In the genomic region with DNA sequence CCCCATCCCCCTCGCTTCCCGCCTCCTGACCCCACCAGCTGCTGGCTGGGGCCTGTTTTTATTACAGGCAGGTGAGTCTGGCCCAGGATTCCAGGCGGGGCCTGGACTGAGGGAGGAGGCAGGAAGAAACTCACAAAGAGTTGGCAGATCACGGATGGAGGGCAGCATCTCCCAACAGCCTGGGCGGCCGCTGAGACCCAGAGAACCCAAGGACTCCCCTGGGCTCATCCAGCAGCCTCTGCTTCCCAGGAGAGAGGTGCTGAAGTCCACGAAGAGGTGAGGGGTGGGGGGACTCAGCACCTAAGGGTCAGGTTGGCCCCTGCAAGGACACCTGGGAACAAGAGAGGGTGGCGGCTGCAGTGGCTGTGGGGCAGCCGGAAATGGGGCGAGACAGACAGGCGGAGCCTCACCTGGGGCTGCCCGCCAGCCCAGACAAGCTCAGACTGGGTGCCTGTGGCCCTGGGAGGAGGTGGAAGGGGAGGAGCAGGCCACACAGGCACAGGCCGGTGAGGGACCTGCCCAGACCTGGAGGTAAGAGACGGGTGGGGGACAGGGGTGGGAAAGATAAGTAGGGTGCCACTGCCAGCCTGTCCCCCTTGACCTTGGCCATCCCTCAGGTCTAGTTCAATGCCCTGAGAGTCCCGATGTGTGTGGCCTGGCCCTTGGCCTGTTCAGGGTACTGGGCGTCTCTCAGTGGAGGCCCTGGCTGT, we compare ENCODE assay signal across 2 cellular contexts.
TF ChIP-seq lines count a peak whose summit lies in the region.

No MANE protein-coding gene starts in this region.

TF ChIP-seq in A549, 52 proteins besides CTCF, POLR2A, EP300 and RAD21:
- TF ChIP-seq FOSB (CRISPR knock-in tag; IDR thresholded peaks at IDR 0.05) (no peak), JUNB (IDR thresholded peaks at IDR 0.05) (no peak), EHMT2 (IDR thresholded peaks at IDR 0.05; ENCODE audit: low read depth) (no peak), BCL3 (IDR thresholded peaks at IDR 0.05) (no peak), HEYL (CRISPR knock-in tag; IDR thresholded peaks at IDR 0.05) (no peak)
TF ChIP-seq in A549: peak in this region for 0.

TF ChIP-seq in GM12878, 131 proteins besides CTCF, POLR2A, EP300 and RAD21:
- TF ChIP-seq CBX5 (IDR thresholded peaks at IDR 0.05; ENCODE audit: low read depth): no peak
